1 cellular context compared by ENCODE assay signal in the genomic region with DNA sequence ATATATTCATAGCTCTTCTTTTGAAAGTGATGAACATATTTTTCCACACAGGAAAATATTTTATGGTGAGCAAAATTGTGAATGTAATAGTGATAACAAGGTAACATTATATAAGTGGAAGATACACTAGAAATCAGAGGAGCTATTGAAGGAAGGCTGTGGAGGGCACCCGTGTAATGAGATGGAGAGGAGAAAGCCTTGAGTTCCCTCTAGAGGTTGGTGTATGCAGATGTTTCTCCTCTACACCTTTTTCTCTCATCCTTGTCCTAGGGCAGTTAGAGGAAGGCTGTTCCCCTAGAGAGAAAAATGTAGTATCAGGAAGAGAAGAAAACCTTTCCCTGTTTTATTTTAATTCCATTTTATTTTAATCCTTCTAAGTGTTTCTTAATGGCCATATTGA.
TF ChIP-seq lines count a peak whose summit lies in the region.

No MANE protein-coding gene starts in this region.

TF ChIP-seq in SK-N-SH treated with all-trans-retinoic acid at 6 μM for 48 hours, 23 proteins besides CTCF, POLR2A, EP300 and RAD21 (continued from another document):
- TF ChIP-seq, protein P1, sequence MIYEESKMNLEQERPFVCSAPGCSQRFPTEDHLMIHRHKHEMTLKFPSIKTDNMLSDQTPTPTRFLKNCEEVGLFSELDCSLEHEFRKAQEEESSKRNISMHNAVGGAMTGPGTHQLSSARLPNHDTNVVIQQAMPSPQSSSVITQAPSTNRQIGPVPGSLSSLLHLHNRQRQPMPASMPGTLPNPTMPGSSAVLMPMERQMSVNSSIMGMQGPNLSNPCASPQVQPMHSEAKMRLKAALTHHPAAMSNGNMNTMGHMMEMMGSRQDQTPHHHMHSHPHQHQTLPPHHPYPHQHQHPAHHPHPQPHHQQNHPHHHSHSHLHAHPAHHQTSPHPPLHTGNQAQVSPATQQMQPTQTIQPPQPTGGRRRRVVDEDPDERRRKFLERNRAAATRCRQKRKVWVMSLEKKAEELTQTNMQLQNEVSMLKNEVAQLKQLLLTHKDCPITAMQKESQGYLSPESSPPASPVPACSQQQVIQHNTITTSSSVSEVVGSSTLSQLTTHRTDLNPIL (CRISPR knock-in tag; IDR thresholded peaks at IDR 0.05; ENCODE audit: low read depth), result no peak
- TF ChIP-seq TCF4 (CRISPR knock-in tag; IDR thresholded peaks at IDR 0.05; ENCODE audit: borderline replicate concordance) (no peak), PPARA (CRISPR knock-in tag; IDR thresholded peaks at IDR 0.05; ENCODE audit: borderline replicate concordance) (no peak)
